ENCODE assay signal across 17 cellular contexts in genomic region chr6:142918339-142919042, GRCh38. TPM values are rescaled to one million over a fixed set of nuclear protein-coding genes. Genes with fewer than 3 reads are reported as not detected.
DNase-seq lines count a peak whose midpoint lies in the region; ATAC-seq, FAIRE-seq and TF ChIP-seq lines count a peak whose summit lies in the region.
"Had no signal": no experiment of that assay in that cellular context is flagged by ENCODE, and none has a peak within 500 bp of the region (broad histone marks: within the 10 kb centered on the region; RNA-seq: fewer than 3 reads in every experiment).

No MANE protein-coding gene starts in this region.

- H3K4me1 ChIP-seq in CD8-positive, alpha-beta memory T cell (ENCODE audit: insufficient read depth, low read length): peaks cover 54% of the 10 kb centered on the region
- H3K4me1 ChIP-seq in GM12878 (ENCODE audit: control insufficient read depth, insufficient read depth, low read length) (peaks cover 27% of the 10 kb centered on the region), pancreas (peaks cover 0 to 6% (median 6%) of the 10 kb centered on the region in 3 donors), thyroid gland (no peaks in the 10 kb centered on the region)
- H3K4me1 ChIP-seq: vagina had no signal

- peak overlapping the region; percentile 20 to 89 (median 75) for H3K27ac Mint-ChIP-seq in CD8-positive, alpha-beta memory T cell
- peak overlapping the region; percentile 40 to 83 (median 72) for H3K27ac Mint-ChIP-seq in naive thymus-derived CD8-positive, alpha-beta T cell
- H3K27ac Mint-ChIP-seq: activated CD4-positive, alpha-beta T cell treated with anti-CD3 and anti-CD28 coated beads, Interleukin-2, amount 10 ng/mL, durations not matched to agents 24 days and 14 days had no signal

- no peaks in the 10 kb centered on the region for H3K27me3 ChIP-seq in CD8-positive, alpha-beta memory T cell (ENCODE audit: insufficient read depth, low read length, poor library complexity, severe bottlenecking)
- no peaks in the 10 kb centered on the region for H3K27me3 ChIP-seq in GM12878 (replicated peaks in 1 of 2; ENCODE audit: control insufficient read depth in 2 of 2, insufficient read depth in 2 of 2, low read length in 1 of 2)
- no peaks in the 10 kb centered on the region for H3K27me3 ChIP-seq in pancreas
- H3K27me3 ChIP-seq in thyroid gland: no peaks in the 10 kb centered on the region
- H3K27me3 ChIP-seq: vagina had no signal

- H3K4me3 Mint-ChIP-seq in CD8-positive, alpha-beta memory T cell: peak overlapping the region in 1 of 7 donors; percentile 55
- peak overlapping the region in 4 of 10 donors; percentile 1 to 61 (median 23) for H3K4me3 Mint-ChIP-seq in naive thymus-derived CD8-positive, alpha-beta T cell

- H3K9ac ChIP-seq in GM12878 (ENCODE audit: control insufficient read depth, insufficient read depth, low read length): no peak overlapping the region

- peaks cover 0 to 14% (median 3%) of the 10 kb centered on the region in 3 donors for H3K36me3 Mint-ChIP-seq in CD8-positive, alpha-beta memory T cell
- peaks cover 0 to 18% (median 5%) of the 10 kb centered on the region in 3 donors for H3K36me3 Mint-ChIP-seq in naive thymus-derived CD8-positive, alpha-beta T cell

- RAD21 ChIA-PET in GM12878 (lab: Charles Lee; ENCODE audit: unreplicated experiment): interaction anchor here (0.7 to 1.0 kb wide), 2 partner anchors 10 to 95 kb away, joined by 3 read pairs; no protein-coding TSS in a partner anchor

- no peaks in the 10 kb centered on the region for H3K9me3 ChIP-seq in CD8-positive, alpha-beta memory T cell (ENCODE audit: low read length)
- H3K9me3 ChIP-seq in GM12878 (replicated peaks; ENCODE audit: control insufficient read depth, insufficient read depth, low read length): no peaks in the 10 kb centered on the region
- H3K9me3 ChIP-seq in pancreas: no peaks in the 10 kb centered on the region
- no peaks in the 10 kb centered on the region for H3K9me3 ChIP-seq in thyroid gland
- H3K9me3 ChIP-seq: vagina had no signal

- H2AFZ ChIP-seq in GM12878 (ENCODE audit: control insufficient read depth, low read depth, low read length): no peak overlapping the region

- POLR2A ChIA-PET in CD8-positive, alpha-beta memory T cell (lab: Charles Lee): interaction anchor here (0.7 kb wide), 1 partner anchor 9 kb away, joined by 3 read pairs; no protein-coding TSS in a partner anchor
- POLR2A ChIA-PET in GM12878 (lab: Charles Lee): interaction anchor here (0.7 to 3.1 kb wide), 2 partner anchors 9 to 12 kb away, joined by 3 to 17 read pairs; no protein-coding TSS in a partner anchor
- POLR2A ChIA-PET in naive thymus-derived CD8-positive, alpha-beta T cell (lab: Charles Lee): interaction anchor here (0.9 to 8.8 kb wide), 3 partner anchors 9 to 25 kb away, joined by 3 to 50 read pairs (median 4); no protein-coding TSS in a partner anchor

- TF ChIP-seq RAD21 in GM12878 (IDR thresholded peaks at IDR 0.05; ENCODE audit: insufficient read depth, low read depth, low read length): no peak

- WGBS in GM12878 (ENCODE audit: insufficient coverage, insufficient replicate concordance, low lambda C conversion rate, missing lambda C conversion rate): 91% methylated on average over 9 of the region's 9 CpGs
- 89 to 90% methylated on average over 9 of the region's 9 CpGs for WGBS in pancreas, 2 donors
- 84 to 90% methylated on average over 9 of the region's 9 CpGs for WGBS in thyroid gland, 2 donors

- intact Hi-C loops in GM12878 (cut with micrococcal nuclease; ENCODE audit: unreplicated experiment): loop anchor here (10.0 kb wide), 1 partner anchor 354 kb away; no protein-coding TSS in a partner anchor
- intact Hi-C loops in pancreas (cut with DNase I): no loop called here
- intact Hi-C loops in thyroid gland (cut with DNase I): no loop called here

- SMC1A ChIA-PET in GM12878 (lab: Charles Lee; ENCODE audit: uncharacterized antibody, unreplicated experiment): interaction anchor here (1.2 to 11.4 kb wide), 5 partner anchors 10 to 62 kb away, joined by 3 to 76 read pairs (median 7); no protein-coding TSS in a partner anchor

- no peak overlapping the region for H3K27ac ChIP-seq in CD8-positive, alpha-beta memory T cell (ENCODE audit: low read depth, low read length)
- H3K27ac ChIP-seq in GM12878 (ENCODE audit: control insufficient read depth, insufficient read depth) (no peak overlapping the region), pancreas (no peak overlapping the region), thyroid gland (no peak overlapping the region)
- H3K27ac ChIP-seq: vagina had no signal

- H3K36me3 ChIP-seq in CD8-positive, alpha-beta memory T cell (ENCODE audit: insufficient read depth, low read length): no peaks in the 10 kb centered on the region
- H3K36me3 ChIP-seq in GM12878 (ENCODE audit: control insufficient read depth in 2 of 2, insufficient read depth in 2 of 2, low read length in 1 of 2) (peaks cover 0 to 7% of the 10 kb centered on the region in 2 experiments; a peak in 3 of 4 replicates), pancreas (no peaks in the 10 kb centered on the region), thyroid gland (no peaks in the 10 kb centered on the region)
- H3K36me3 ChIP-seq: vagina had no signal

- no peak overlapping the region for H3K4me3 ChIP-seq in CD8-positive, alpha-beta memory T cell (ENCODE audit: low read length)
- H3K4me3 ChIP-seq in GM12878 (no peak overlapping the region), pancreas (no peak overlapping the region), thyroid gland (replicated peaks in 1 of 3) (no peak overlapping the region)
- H3K4me3 ChIP-seq: vagina had no signal

- in situ Hi-C loops in GM12878 (cut with MboI): no loop called here

- CTCF ChIA-PET in CD8-positive, alpha-beta memory T cell (lab: Charles Lee): interaction anchor here (4.9 kb wide), 1 partner anchor 8 kb away, joined by 26 read pairs; no protein-coding TSS in a partner anchor
- CTCF ChIA-PET in GM12878 (lab: Yijun Ruan, JAX): interaction anchor here (1.2 to 2.9 kb wide), 3 partner anchors 108 to 508 kb away, joined by 3 to 6 read pairs (median 4); no protein-coding TSS in a partner anchor

- DNase-seq in CD8-positive, alpha-beta memory T cell: no peak
- DNase-seq in GM19239 (ENCODE audit: insufficient read length, low spot score): no peak
- no peak for DNase-seq in GM12878 (ENCODE audit: low read depth, low spot score)
- peak in 1 of 10 donors; percentile 22 for DNase-seq in naive thymus-derived CD8-positive, alpha-beta T cell
- no peak for DNase-seq in pancreas
- DNase-seq in thyroid gland: no peak
- DNase-seq: activated CD4-positive, alpha-beta T cell treated with anti-CD3 and anti-CD28 coated beads, Interleukin-2, amount 10 ng/mL, durations not matched to agents 24 days and 14 days; activated gamma-delta T cell treated with Interleukin-2 at 50 U/mL for 16 hours; NCI-H1694 treated with DMSO at 0.1 percent for 48 hours; NCI-H524 treated with DMSO at 0.1 percent for 48 hours; retina; stimulated activated naive CD4-positive, alpha-beta T cell treated with Interleukin-2 at 50 U/mL for 16 hours; T-helper 2 cell had no signal

- FAIRE-seq in GM19239 (lab: Jason Lieb, UNC) (peak; percentile 68), GM12878 (lab: Jason Lieb, UNC) (no peak), pancreas (lab: Jason Lieb, UNC) (no peak)
- FAIRE-seq: H54, keratinocyte had no signal

- no peak for TF ChIP-seq EP300 in GM12878 (IDR thresholded peaks at IDR 0.05; ENCODE audit: borderline replicate concordance in 1 of 2, control insufficient read depth in 1 of 2, low read depth in 2 of 2, low read length in 2 of 2)

- peaks cover 67 to 84% (median 78%) of the 10 kb centered on the region in 3 donors for H3K4me1 Mint-ChIP-seq in CD8-positive, alpha-beta memory T cell
- H3K4me1 Mint-ChIP-seq in naive thymus-derived CD8-positive, alpha-beta T cell: peaks cover 32 to 77% (median 66%) of the 10 kb centered on the region in 4 donors

- no peaks in the 10 kb centered on the region for H4K20me1 ChIP-seq in GM12878 (ENCODE audit: control insufficient read depth, insufficient read depth)

- ATAC-seq in GM12878 (no peak), HG03159 (IDR thresholded peaks at IDR 0.05; ENCODE audit: unreplicated experiment) (no peak), pancreas (no peak)
- ATAC-seq in naive thymus-derived CD8-positive, alpha-beta T cell: no peak

- TF ChIP-seq POLR2A in GM12878 (IDR thresholded peaks at IDR 0.05; ENCODE audit: low read depth, low read length) (no peak), thyroid gland (IDR thresholded peaks at IDR 0.05) (no peak)

- no TSS peak for BruUV-seq in GM12878 (replicated peaks; lab: Mats Ljungman, UMichigan)

- H3K4me2 ChIP-seq in GM12878 (ENCODE audit: control insufficient read depth, insufficient read depth): no peak overlapping the region

- H3K9me3 Mint-ChIP-seq in CD8-positive, alpha-beta memory T cell: no peaks in the 10 kb centered on the region
- H3K9me3 Mint-ChIP-seq in naive thymus-derived CD8-positive, alpha-beta T cell: no peaks in the 10 kb centered on the region
- H3K9me3 Mint-ChIP-seq: activated CD4-positive, alpha-beta T cell treated with anti-CD3 and anti-CD28 coated beads, Interleukin-2, amount 10 ng/mL, durations not matched to agents 24 days and 14 days had no signal

- H3K79me2 ChIP-seq in GM12878 (ENCODE audit: control insufficient read depth, insufficient read depth, low read length): peaks cover 25% of the 10 kb centered on the region

- no peaks in the 10 kb centered on the region for H3K27me3 Mint-ChIP-seq in CD8-positive, alpha-beta memory T cell
- H3K27me3 Mint-ChIP-seq in naive thymus-derived CD8-positive, alpha-beta T cell: no peaks in the 10 kb centered on the region
- H3K27me3 Mint-ChIP-seq: activated CD4-positive, alpha-beta T cell treated with anti-CD3 and anti-CD28 coated beads, Interleukin-2, amount 10 ng/mL, durations not matched to agents 24 days and 14 days had no signal

- no peak for TF ChIP-seq CTCF in GM12878 (IDR thresholded peaks at IDR 0.05 in 2 of 3, conservative IDR thresholded peaks at IDR 0.05 in 1 of 3; ENCODE audit: control insufficient read depth in 2 of 3, extremely low read depth in 1 of 3, insufficient read depth in 1 of 3, low read depth in 3 of 3, low read length in 3 of 3)
- TF ChIP-seq CTCF in pancreas (IDR thresholded peaks at IDR 0.05): no peak
- no peak for TF ChIP-seq CTCF in thyroid gland (IDR thresholded peaks at IDR 0.05)

RNA-seq across cellular contexts. Expression of gene HIVEP2, which starts 26.5 kb away (rescaled TPM):
- 10 to 100 TPM; 37.1 to 37.2 TPM for total RNA-seq in CD8-positive, alpha-beta memory T cell
- 15.4 TPM for polyA plus RNA-seq in CD8-positive, alpha-beta memory T cell
- total RNA-seq in GM12878 (2013; cell fraction: nucleolus; rRNA removed): 139 and 140 TPM in 2 replicates
- total RNA-seq in GM12878 (2014; rRNA removed) (11.6 and 14.7 TPM in 2 replicates), GM12878 (2014; rRNA removed; fragmentation: Illumina TruSeq; extraction: Trizol) (15.5 and 15.9 TPM in 2 replicates), GM12878 (2021) (15.7 and 18.2 TPM in 2 replicates), pancreas (10 to 100 TPM in 3 of 6 donors, 1 to 10 TPM in 3; 7.5 to 14.0 (median 9.8) TPM), thyroid gland (10 to 100 TPM; 23.3 to 41.8 (median 26.4) TPM)
- 5.6 TPM for polyA plus RNA-seq in GM12878 (2011; ENCODE audit: low read depth)
- polyA plus RNA-seq in GM12878 (2011; rRNA removed) (13.2 and 14.4 TPM in 2 replicates), GM12878 (2014; fragmentation: Illumina TruSeq; extraction: Trizol) (13.6 and 16.5 TPM in 2 replicates), GM12878 (2014; fragmentation: Nextera tagmentation; extraction: Ambion mirVana) (1 to 10 TPM; 1.2 to 1.6 TPM), GM12878 (2014; rRNA removed) (8.8 TPM in 2 replicates), GM12878 (2016; fragmentation: Nextera tagmentation; extraction: Ambion mirVana) (1 to 10 TPM; 4.4 to 5.0 TPM), pancreas (1 to 10 TPM; 3.8 to 5.1 TPM)
- 13.0 and 14.7 TPM in 2 replicates for polyA plus RNA-seq in GM12878 (2011; cell fraction: cytosol; rRNA removed)
- polyA plus RNA-seq in GM12878 (2011; cell fraction: nucleus; rRNA removed): 24.2 and 25.1 TPM in 2 replicates
- 6.4 and 10.4 TPM in 2 replicates for polyA plus RNA-seq in GM12878 (2012)
- 47.2 and 50.2 TPM in 2 replicates for polyA minus RNA-seq in GM12878 (2011; rRNA and poly(A)+ RNA removed)
- polyA minus RNA-seq in GM12878 (2011; cell fraction: cytosol; rRNA and poly(A)+ RNA removed): 13.0 and 14.1 TPM in 2 replicates
- polyA minus RNA-seq in GM12878 (2011; cell fraction: nucleus; rRNA and poly(A)+ RNA removed): 22.6 and 29.6 TPM in 2 replicates
- 10 to 100 TPM; 84.8 to 99.2 TPM for total RNA-seq in naive thymus-derived CD8-positive, alpha-beta T cell
- polyA plus RNA-seq in naive thymus-derived CD8-positive, alpha-beta T cell: 10 to 100 TPM in 2 of 3 donors, 1 to 10 TPM in 1; 6.5 to 17.1 (median 12.5) TPM
